31 cellular contexts compared by ENCODE assay signal in the genomic region with DNA sequence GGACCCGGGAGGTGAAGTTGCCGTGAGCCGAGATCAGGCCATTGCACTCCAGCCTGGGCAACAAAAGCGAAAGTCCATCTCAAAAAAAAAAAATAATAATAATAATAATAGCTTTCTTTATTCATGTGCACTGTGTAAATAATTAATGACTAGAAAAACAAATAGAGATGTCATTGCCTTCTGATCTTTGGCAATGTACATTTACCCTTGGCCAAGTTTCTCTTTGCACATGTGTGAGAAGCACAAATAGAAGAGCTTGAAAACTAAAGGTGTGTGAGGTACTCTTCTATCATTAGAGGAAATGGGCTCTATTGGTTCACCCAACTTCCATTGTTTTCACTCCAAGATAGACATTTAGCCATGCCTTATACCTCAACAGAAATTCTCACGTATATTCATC.
"Had no signal": no experiment of that assay in that cellular context is flagged by ENCODE, and none has a peak within 500 bp of the region (broad histone marks: within the 10 kb centered on the region; RNA-seq: fewer than 3 reads in every experiment).

No MANE protein-coding gene starts in this region.

- H3K9me3 ChIP-seq: adrenal gland, body of pancreas, breast epithelium had no signal

- H3K4me1 ChIP-seq: adrenal gland, body of pancreas, breast epithelium had no signal

- H3K27me3 ChIP-seq: adrenal gland, body of pancreas, brain microvascular endothelial cell, breast epithelium had no signal

- DNase-seq: activated B cell treated with CpG ODN at 0.5 μM for 24 hours; activated CD4-positive, alpha-beta memory T cell treated with anti-CD3 and anti-CD28 coated beads for 36 hours; activated CD4-positive, alpha-beta T cell treated with anti-CD3 and anti-CD28 coated beads for 36 hours; activated CD4-positive, alpha-beta T cell treated with anti-CD3 and anti-CD28 coated beads, Interleukin-2, amount 10 ng/mL, durations not matched to agents 24 days and 14 days; activated CD4-positive, alpha-beta T cell treated with anti-CD3 and anti-CD28 coated beads, Interleukin-2, amount 50 U/mL, for 1 hour; activated CD4-positive, alpha-beta T cell treated with anti-CD3 and anti-CD28 coated beads, Interleukin-2, amount 50 U/mL, for 4 hours; activated CD4-positive, CD25-positive, alpha-beta regulatory T cell treated with anti-CD3 and anti-CD28 coated beads, Interleukin-2, amount 50 U/mL, for 72 hours; activated CD8-positive, alpha-beta memory T cell treated with anti-CD3 and anti-CD28 coated beads, Interleukin-2, amount 50 U/mL, for 4 hours; activated CD8-positive, alpha-beta T cell treated with anti-CD3 and anti-CD28 coated beads for 36 hours; activated effector memory CD4-positive, alpha-beta T cell treated with anti-CD3 and anti-CD28 coated beads, Interleukin-2, amount 50 U/mL, for 16 hours; activated gamma-delta T cell treated with Interleukin-2 at 50 U/mL for 16 hours; activated naive CD4-positive, alpha-beta T cell; activated naive CD4-positive, alpha-beta T cell treated with anti-CD3 and anti-CD28 coated beads for 36 hours; activated naive CD4-positive, alpha-beta T cell treated with anti-CD3 and anti-CD28 coated beads, Interleukin-2, amount 50 U/mL, for 16 hours; activated naive CD8-positive, alpha-beta T cell treated with anti-CD3 and anti-CD28 coated beads for 36 hours; activated T-cell treated with anti-CD3 and anti-CD28 coated beads for 4 hours; activated T-cell treated with anti-CD3 and anti-CD28 coated beads, Interleukin-2, amount 50 U/mL, for 1 hour; activated T-cell treated with anti-CD3 and anti-CD28 coated beads, Interleukin-2, amount 50 U/mL, for 4 hours; activated T-cell treated with anti-CD3 and anti-CD28 coated beads, Interleukin-2, amount 50 U/mL, for 72 hours; adrenal gland; amniotic stem cell; aorta; body of pancreas; brain microvascular endothelial cell; central memory CD4-positive, alpha-beta T cell; T-helper 2 cell; T-helper 9 cell had no signal

- ATAC-seq: activated CD4-positive, alpha-beta T cell treated with anti-CD3 and anti-CD28 coated beads for 36 hours; activated CD8-positive, alpha-beta T cell treated with anti-CD3 and anti-CD28 coated beads for 36 hours; activated naive CD4-positive, alpha-beta T cell treated with anti-CD3 and anti-CD28 coated beads, Interleukin-2, amount 50 U/mL, for 72 hours; activated T-cell treated with anti-CD3 and anti-CD28 coated beads, Interleukin-2, amount 50 U/mL, for 4 hours; activated T-cell treated with anti-CD3 and anti-CD28 coated beads, Interleukin-2, amount 50 U/mL, for 72 hours; activated T-helper 17 cell treated with anti-CD3 and anti-CD28 coated beads, Interleukin-2, amount 50 U/mL, for 72 hours; body of pancreas had no signal

- H3K4me3 ChIP-seq: adrenal gland, body of pancreas, breast epithelium had no signal

- H3K36me3 ChIP-seq: adrenal gland, brain microvascular endothelial cell, breast epithelium had no signal

- H3K27ac ChIP-seq: adrenal gland, body of pancreas, brain microvascular endothelial cell, breast epithelium, VCaP had no signal
